ENCODE assay signal across 1 cellular context in the genomic region with DNA sequence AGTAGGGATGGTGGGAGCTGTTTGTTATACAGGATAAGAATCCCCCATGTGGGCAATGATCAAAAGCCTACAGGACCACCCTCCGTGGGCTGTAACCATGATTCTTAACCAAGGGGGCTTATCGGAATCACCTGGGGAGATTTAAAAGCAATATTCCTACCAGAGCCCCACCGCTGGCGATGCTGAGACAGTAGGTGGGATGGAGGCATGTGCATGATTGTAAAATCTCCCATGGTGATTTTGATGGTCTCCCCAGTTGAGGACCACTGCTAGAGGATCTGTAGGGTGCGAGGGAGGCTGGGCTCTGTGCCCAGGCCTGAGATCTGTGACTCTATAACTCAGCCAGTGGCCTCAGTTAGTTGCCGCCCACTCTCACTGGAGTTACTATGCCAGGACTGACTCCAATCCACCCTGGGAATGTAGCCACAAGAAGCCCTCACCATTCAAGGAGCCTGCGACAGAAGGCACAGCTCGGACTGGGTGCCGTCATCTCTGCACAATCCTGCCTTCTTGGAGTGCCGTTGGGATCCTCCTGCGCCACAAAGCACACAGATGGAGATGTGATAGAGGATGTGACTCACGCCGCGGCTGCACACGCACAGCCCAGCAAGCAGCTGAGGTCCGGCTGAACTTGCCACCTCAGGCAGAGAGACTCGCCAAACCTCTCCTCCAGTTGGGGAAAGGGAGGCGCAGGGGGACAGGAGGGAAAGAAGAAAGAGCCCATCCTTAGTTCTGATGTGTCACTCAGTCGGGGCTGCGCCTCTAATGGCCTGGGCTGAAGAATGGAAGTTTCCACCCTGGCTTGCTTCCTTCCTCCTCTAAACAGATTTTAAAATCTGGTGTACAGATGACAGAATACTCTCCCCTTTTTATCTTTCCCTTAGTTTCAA.
A peak's percentile ranks its signal among the peaks of the same experiment; 100 is the strongest.
TF ChIP-seq lines count a peak whose summit lies in the region.

No MANE protein-coding gene starts in this region.

TF ChIP-seq in K562, 482 proteins besides CTCF, POLR2A, EP300 and RAD21 (continued from another document and continues in another):
- TF ChIP-seq, protein P1, sequence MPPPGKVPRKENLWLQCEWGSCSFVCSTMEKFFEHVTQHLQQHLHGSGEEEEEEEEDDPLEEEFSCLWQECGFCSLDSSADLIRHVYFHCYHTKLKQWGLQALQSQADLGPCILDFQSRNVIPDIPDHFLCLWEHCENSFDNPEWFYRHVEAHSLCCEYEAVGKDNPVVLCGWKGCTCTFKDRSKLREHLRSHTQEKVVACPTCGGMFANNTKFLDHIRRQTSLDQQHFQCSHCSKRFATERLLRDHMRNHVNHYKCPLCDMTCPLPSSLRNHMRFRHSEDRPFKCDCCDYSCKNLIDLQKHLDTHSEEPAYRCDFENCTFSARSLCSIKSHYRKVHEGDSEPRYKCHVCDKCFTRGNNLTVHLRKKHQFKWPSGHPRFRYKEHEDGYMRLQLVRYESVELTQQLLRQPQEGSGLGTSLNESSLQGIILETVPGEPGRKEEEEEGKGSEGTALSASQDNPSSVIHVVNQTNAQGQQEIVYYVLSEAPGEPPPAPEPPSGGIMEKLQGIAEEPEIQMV (tag; conservative IDR thresholded peaks at IDR 0.05; ENCODE audit: low read depth) = no peak
- TF ChIP-seq NFIC (IDR thresholded peaks at IDR 0.05) (peak; percentile 28; the same call in 1 of the 2 replicates), ZNF696 (CRISPR knock-in tag; conservative IDR thresholded peaks at IDR 0.05) (no peak), CTBP1 (IDR thresholded peaks at IDR 0.05; ENCODE audit: borderline replicate concordance) (peak; percentile 100), MCM7 (IDR thresholded peaks at IDR 0.05) (no peak), RBM22 (IDR thresholded peaks at IDR 0.05; ENCODE audit: low read depth, low read length, poor library complexity, severe bottlenecking) (no peak), BCL6 (CRISPR knock-in tag; IDR thresholded peaks at IDR 0.05) (no peak), BHLHE40 (IDR thresholded peaks at IDR 0.05; ENCODE audit: low read length) (peak; percentile 88), DMBX1 (CRISPR knock-in tag; IDR thresholded peaks at IDR 0.05; ENCODE audit: borderline replicate concordance) (no peak), DACH1 (IDR thresholded peaks at IDR 0.05; ENCODE audit: partially characterized antibody) (no peak), ZNF766 (CRISPR knock-in tag; conservative IDR thresholded peaks at IDR 0.05) (no peak), TCF7 (IDR thresholded peaks at IDR 0.05; ENCODE audit: borderline replicate concordance) (peak; percentile 61; the same call in 1 of the 2 replicates), FOS (IDR thresholded peaks at IDR 0.05; ENCODE audit: extremely low read depth, insufficient read length) (peak; percentile 42), POLR2B (IDR thresholded peaks at IDR 0.05; ENCODE audit: low read depth, partially characterized antibody) (no peak), PTTG1 (tag; IDR thresholded peaks at IDR 0.05; ENCODE audit: low read depth) (no peak), NRF1 (conservative IDR thresholded peaks at IDR 0.05 in 1 of 2, IDR thresholded peaks at IDR 0.05 in 1 of 2) (peak; percentile 80 to 83), RBM25 (IDR thresholded peaks at IDR 0.05; ENCODE audit: low read depth, low read length, severe bottlenecking) (no peak), BRD9 (IDR thresholded peaks at IDR 0.05; ENCODE audit: low read depth, partially characterized antibody) (no peak), SNRNP70 (optimal IDR thresholded peaks at IDR 0.05; ENCODE audit: low read depth, low read length) (no peak), ATF1 (CRISPR knock-in tag; IDR thresholded peaks at IDR 0.05) (no peak), ATF1 (tag; IDR thresholded peaks at IDR 0.05) (peak; percentile 57; the same call in 1 of the 2 replicates), JUND (IDR thresholded peaks at IDR 0.05; ENCODE audit: borderline replicate concordance, low read depth, low read length) (peak; percentile 97), JUND (tag; IDR thresholded peaks at IDR 0.05; ENCODE audit: borderline replicate concordance, low read depth, low read length) (peak; percentile 95; the same call in 2 of the 3 replicates), KLF13 (tag; IDR thresholded peaks at IDR 0.05; ENCODE audit: borderline replicate concordance, low read depth) (no peak), POLR2AphosphoS5 (IDR thresholded peaks at IDR 0.05; ENCODE audit: control insufficient read depth, insufficient read depth, low read depth, low read length) (0 out of 2 replicates have a peak, but pooled peaks have one; percentile 30), EGR1 (conservative IDR thresholded peaks at IDR 0.05) (peak; percentile 22; the same call in 1 of the 2 replicates), KLF1 (tag; IDR thresholded peaks at IDR 0.05) (no peak), NFYB (IDR thresholded peaks at IDR 0.05; ENCODE audit: extremely low read depth, insufficient read length) (no peak), TBL1XR1 (IDR thresholded peaks at IDR 0.05; ENCODE audit: low read length in 2 of 2) (0 out of 4 replicates have a peak, but pooled peaks of 1 of the 2 experiments have one; percentile 49), CREB1 (IDR thresholded peaks at IDR 0.05) (peak; percentile 37), CREB1 (CRISPR knock-in tag; IDR thresholded peaks at IDR 0.05) (peak; percentile 39; the same call in 1 of the 2 replicates), ELF1 (tag; IDR thresholded peaks at IDR 0.05) (no peak), HMGN3 (IDR thresholded peaks at IDR 0.05; ENCODE audit: borderline replicate concordance, extremely low read depth, insufficient read length, low read depth, low read length) (no peak), DPF2 (IDR thresholded peaks at IDR 0.05) (peak; percentile 87), RUNX1 (IDR thresholded peaks at IDR 0.05; ENCODE audit: low read depth) (no peak), NR4A1 (CRISPR knock-in tag; IDR thresholded peaks at IDR 0.05) (0 out of 2 replicates have a peak, but pooled peaks have one; percentile 51), NR4A1 (tag; IDR thresholded peaks at IDR 0.05) (no peak), RBM15 (IDR thresholded peaks at IDR 0.05; ENCODE audit: insufficient read depth, low read length) (no peak), LCOR (CRISPR knock-in tag; IDR thresholded peaks at IDR 0.05) (0 out of 2 replicates have a peak, but pooled peaks have one; percentile 26), KLF16 (IDR thresholded peaks at IDR 0.05) (no peak), ZNF583 (CRISPR knock-in tag; IDR thresholded peaks at IDR 0.05) (no peak), SOX6 (IDR thresholded peaks at IDR 0.05) (peak; percentile 47; the same call in 1 of the 2 replicates), GATA2 (CRISPR knock-in tag; IDR thresholded peaks at IDR 0.05) (peak; percentile 84), CBFA2T3 (IDR thresholded peaks at IDR 0.05) (peak; percentile 77), POLR2G (IDR thresholded peaks at IDR 0.05; ENCODE audit: low read depth, low read length) (no peak), FOSL1 (tag; conservative IDR thresholded peaks at IDR 0.05) (peak; percentile 98), ZNF445 (CRISPR knock-in tag; IDR thresholded peaks at IDR 0.05; ENCODE audit: low read depth) (no peak), NCOA1 (IDR thresholded peaks at IDR 0.05; ENCODE audit: low read depth) (no peak), ZNF644 (tag; IDR thresholded peaks at IDR 0.05; ENCODE audit: low read depth) (no peak), STAG1 (CRISPR knock-in tag; IDR thresholded peaks at IDR 0.05; ENCODE audit: borderline replicate concordance) (no peak), ZNF717 (CRISPR knock-in tag; IDR thresholded peaks at IDR 0.05) (no peak), MYNN (IDR thresholded peaks at IDR 0.05) (0 out of 2 replicates have a peak, but pooled peaks have one; percentile 76), MYNN (CRISPR knock-in tag; IDR thresholded peaks at IDR 0.05) (no peak), CXXC5 (CRISPR knock-in tag; IDR thresholded peaks at IDR 0.05) (peak; percentile 74), ZC3H4 (CRISPR knock-in tag; IDR thresholded peaks at IDR 0.05; ENCODE audit: borderline replicate concordance) (no peak), ZNF586 (CRISPR knock-in tag; conservative IDR thresholded peaks at IDR 0.05) (no peak), HIVEP1 (CRISPR knock-in tag; IDR thresholded peaks at IDR 0.05) (no peak), ZNF143 (CRISPR knock-in tag; IDR thresholded peaks at IDR 0.05) (no peak), BCOR (IDR thresholded peaks at IDR 0.05) (0 out of 2 replicates have a peak, but pooled peaks have one; percentile 45), ZNF175 (CRISPR knock-in tag; IDR thresholded peaks at IDR 0.05; ENCODE audit: low read depth) (no peak), RHOXF2B (CRISPR knock-in tag; conservative IDR thresholded peaks at IDR 0.05) (no peak), ETV1 (tag; conservative IDR thresholded peaks at IDR 0.05; ENCODE audit: low read depth) (peak; percentile 39; the same call in 1 of the 2 replicates), CBFA2T2 (conservative IDR thresholded peaks at IDR 0.05) (peak; percentile 60), HLTF (IDR thresholded peaks at IDR 0.05) (no peak), HMG20A (CRISPR knock-in tag; conservative IDR thresholded peaks at IDR 0.05) (no peak), GATAD2A (IDR thresholded peaks at IDR 0.05) (no peak), SMARCA4 (IDR thresholded peaks at IDR 0.05) (peak; percentile 91)
- TF ChIP-seq, protein P2, sequence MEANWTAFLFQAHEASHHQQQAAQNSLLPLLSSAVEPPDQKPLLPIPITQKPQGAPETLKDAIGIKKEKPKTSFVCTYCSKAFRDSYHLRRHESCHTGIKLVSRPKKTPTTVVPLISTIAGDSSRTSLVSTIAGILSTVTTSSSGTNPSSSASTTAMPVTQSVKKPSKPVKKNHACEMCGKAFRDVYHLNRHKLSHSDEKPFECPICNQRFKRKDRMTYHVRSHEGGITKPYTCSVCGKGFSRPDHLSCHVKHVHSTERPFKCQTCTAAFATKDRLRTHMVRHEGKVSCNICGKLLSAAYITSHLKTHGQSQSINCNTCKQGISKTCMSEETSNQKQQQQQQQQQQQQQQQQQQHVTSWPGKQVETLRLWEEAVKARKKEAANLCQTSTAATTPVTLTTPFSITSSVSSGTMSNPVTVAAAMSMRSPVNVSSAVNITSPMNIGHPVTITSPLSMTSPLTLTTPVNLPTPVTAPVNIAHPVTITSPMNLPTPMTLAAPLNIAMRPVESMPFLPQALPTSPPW (CRISPR knock-in tag; IDR thresholded peaks at IDR 0.05) = 0 out of 2 replicates have a peak, but pooled peaks have one; percentile 27
- TF ChIP-seq, protein P3, sequence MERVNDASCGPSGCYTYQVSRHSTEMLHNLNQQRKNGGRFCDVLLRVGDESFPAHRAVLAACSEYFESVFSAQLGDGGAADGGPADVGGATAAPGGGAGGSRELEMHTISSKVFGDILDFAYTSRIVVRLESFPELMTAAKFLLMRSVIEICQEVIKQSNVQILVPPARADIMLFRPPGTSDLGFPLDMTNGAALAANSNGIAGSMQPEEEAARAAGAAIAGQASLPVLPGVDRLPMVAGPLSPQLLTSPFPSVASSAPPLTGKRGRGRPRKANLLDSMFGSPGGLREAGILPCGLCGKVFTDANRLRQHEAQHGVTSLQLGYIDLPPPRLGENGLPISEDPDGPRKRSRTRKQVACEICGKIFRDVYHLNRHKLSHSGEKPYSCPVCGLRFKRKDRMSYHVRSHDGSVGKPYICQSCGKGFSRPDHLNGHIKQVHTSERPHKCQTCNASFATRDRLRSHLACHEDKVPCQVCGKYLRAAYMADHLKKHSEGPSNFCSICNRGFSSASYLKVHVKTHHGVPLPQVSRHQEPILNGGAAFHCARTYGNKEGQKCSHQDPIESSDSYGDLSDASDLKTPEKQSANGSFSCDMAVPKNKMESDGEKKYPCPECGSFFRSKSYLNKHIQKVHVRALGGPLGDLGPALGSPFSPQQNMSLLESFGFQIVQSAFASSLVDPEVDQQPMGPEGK (CRISPR knock-in tag; IDR thresholded peaks at IDR 0.05; ENCODE audit: borderline replicate concordance) = no peak
- TF ChIP-seq, protein P4, sequence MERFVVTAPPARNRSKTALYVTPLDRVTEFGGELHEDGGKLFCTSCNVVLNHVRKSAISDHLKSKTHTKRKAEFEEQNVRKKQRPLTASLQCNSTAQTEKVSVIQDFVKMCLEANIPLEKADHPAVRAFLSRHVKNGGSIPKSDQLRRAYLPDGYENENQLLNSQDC (CRISPR knock-in tag; IDR thresholded peaks at IDR 0.05) = no peak
- TF ChIP-seq, protein P5, sequence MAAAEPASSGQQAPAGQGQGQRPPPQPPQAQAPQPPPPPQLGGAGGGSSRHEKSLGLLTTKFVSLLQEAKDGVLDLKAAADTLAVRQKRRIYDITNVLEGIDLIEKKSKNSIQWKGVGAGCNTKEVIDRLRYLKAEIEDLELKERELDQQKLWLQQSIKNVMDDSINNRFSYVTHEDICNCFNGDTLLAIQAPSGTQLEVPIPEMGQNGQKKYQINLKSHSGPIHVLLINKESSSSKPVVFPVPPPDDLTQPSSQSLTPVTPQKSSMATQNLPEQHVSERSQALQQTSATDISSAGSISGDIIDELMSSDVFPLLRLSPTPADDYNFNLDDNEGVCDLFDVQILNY (CRISPR knock-in tag; IDR thresholded peaks at IDR 0.05) = no peak
- TF ChIP-seq, protein P6, sequence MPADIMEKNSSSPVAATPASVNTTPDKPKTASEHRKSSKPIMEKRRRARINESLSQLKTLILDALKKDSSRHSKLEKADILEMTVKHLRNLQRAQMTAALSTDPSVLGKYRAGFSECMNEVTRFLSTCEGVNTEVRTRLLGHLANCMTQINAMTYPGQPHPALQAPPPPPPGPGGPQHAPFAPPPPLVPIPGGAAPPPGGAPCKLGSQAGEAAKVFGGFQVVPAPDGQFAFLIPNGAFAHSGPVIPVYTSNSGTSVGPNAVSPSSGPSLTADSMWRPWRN (IDR thresholded peaks at IDR 0.05; ENCODE audit: low read depth) = peak; percentile 82
- TF ChIP-seq, protein P7, sequence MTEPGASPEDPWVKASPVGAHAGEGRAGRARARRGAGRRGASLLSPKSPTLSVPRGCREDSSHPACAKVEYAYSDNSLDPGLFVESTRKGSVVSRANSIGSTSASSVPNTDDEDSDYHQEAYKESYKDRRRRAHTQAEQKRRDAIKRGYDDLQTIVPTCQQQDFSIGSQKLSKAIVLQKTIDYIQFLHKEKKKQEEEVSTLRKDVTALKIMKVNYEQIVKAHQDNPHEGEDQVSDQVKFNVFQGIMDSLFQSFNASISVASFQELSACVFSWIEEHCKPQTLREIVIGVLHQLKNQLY (CRISPR knock-in tag; conservative IDR thresholded peaks at IDR 0.05) = no peak
- TF ChIP-seq, protein P8, sequence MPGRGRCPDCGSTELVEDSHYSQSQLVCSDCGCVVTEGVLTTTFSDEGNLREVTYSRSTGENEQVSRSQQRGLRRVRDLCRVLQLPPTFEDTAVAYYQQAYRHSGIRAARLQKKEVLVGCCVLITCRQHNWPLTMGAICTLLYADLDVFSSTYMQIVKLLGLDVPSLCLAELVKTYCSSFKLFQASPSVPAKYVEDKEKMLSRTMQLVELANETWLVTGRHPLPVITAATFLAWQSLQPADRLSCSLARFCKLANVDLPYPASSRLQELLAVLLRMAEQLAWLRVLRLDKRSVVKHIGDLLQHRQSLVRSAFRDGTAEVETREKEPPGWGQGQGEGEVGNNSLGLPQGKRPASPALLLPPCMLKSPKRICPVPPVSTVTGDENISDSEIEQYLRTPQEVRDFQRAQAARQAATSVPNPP (IDR thresholded peaks at IDR 0.05; ENCODE audit: borderline replicate concordance, insufficient read depth, insufficient read length) = no peak
